In genomic region chr20:64079273-64080012, GRCh38 we compare ENCODE assay signal across 8 cellular contexts. TPM values are rescaled to one million over a fixed set of nuclear protein-coding genes. Genes with fewer than 3 reads are reported as not detected.
A peak's percentile ranks its signal among the peaks of the same experiment; 100 is the strongest.
DNase-seq lines count a peak whose midpoint lies in the region; ATAC-seq and TF ChIP-seq lines count a peak whose summit lies in the region.

Gene RGS19 (minus strand): TSS chr20:64079518. CDS start chr20:64076886, 2,632 bp downstream.

- CTCF ChIA-PET in activated CD8-positive, alpha-beta T cell treated with anti-CD3 and anti-CD28 coated beads for 36 hours (lab: Charles Lee): interaction anchor here (0.5 to 3.5 kb wide), 7 partner anchors 10 to 99 kb away, joined by 3 to 20 read pairs (median 4); partner anchors contain the start of gene PRPF6

- H3K4me1 ChIP-seq in effector memory CD4-positive, alpha-beta T cell (ENCODE audit: control insufficient read depth, insufficient read depth, low read length, poor library complexity, severe bottlenecking): peaks cover 46% of the 10 kb centered on the region

- TF ChIP-seq CTCF in activated CD8-positive, alpha-beta T cell treated with anti-CD3 and anti-CD28 coated beads for 36 hours (IDR thresholded peaks at IDR 0.05): peak; percentile 11

- H3K27ac Mint-ChIP-seq in activated CD8-positive, alpha-beta T cell treated with anti-CD3 and anti-CD28 coated beads for 36 hours: peak within 1 kb of the TSS; percentile 65

- H3K9me3 Mint-ChIP-seq in activated CD8-positive, alpha-beta T cell treated with anti-CD3 and anti-CD28 coated beads for 36 hours: no peaks in the 10 kb centered on the region

- H3K4me1 Mint-ChIP-seq in activated CD8-positive, alpha-beta T cell treated with anti-CD3 and anti-CD28 coated beads for 36 hours (ENCODE audit: low read depth): peaks cover 24% of the 10 kb centered on the region

- DNase-seq in DMS153 treated with DMSO at 0.1 percent for 48 hours (lab: John Stamatoyannopoulos, UW; ENCODE audit: unreplicated experiment) (peak; percentile 7), DMS153 (lab: John Stamatoyannopoulos, UW) (no peak), NCI-H82 (lab: John Stamatoyannopoulos, UW) (peak; percentile 84), lung microvascular endothelial cell (ENCODE audit: low read depth in 2 of 2) (peak; percentile 67 to 88)
- peak; percentile 75 for DNase-seq in activated CD8-positive, alpha-beta T cell treated with anti-CD3 and anti-CD28 coated beads for 36 hours
- DNase-seq in effector memory CD4-positive, alpha-beta T cell: peak; percentile 57 to 66 (median 63)
- DNase-seq in stimulated activated CD8-positive, alpha-beta memory T cell treated with anti-CD3 and anti-CD28 coated beads, Interleukin-15, amount 100 ng/mL, for 48 hours (ENCODE audit: low read depth in 2 of 2): peak; percentile 57

- peak within 1 kb of the TSS; percentile 84 for H3K4me3 Mint-ChIP-seq in activated CD8-positive, alpha-beta T cell treated with anti-CD3 and anti-CD28 coated beads for 36 hours

- H3K36me3 ChIP-seq in effector memory CD4-positive, alpha-beta T cell (ENCODE audit: control insufficient read depth, insufficient read depth, low read length): peaks cover 18% of the 10 kb centered on the region

- intact Hi-C loops in activated CD8-positive, alpha-beta T cell treated with anti-CD3 and anti-CD28 coated beads for 36 hours (cut with micrococcal nuclease): loop anchor here (5.0 kb wide), 1 partner anchor 43 kb away; no protein-coding TSS in a partner anchor

- no peaks in the 10 kb centered on the region for H3K27me3 ChIP-seq in effector memory CD4-positive, alpha-beta T cell (replicated peaks; ENCODE audit: control insufficient read depth, insufficient read depth, low read length, poor library complexity, severe bottlenecking)

- peaks cover 3% of the 10 kb centered on the region for H3K27me3 Mint-ChIP-seq in activated CD8-positive, alpha-beta T cell treated with anti-CD3 and anti-CD28 coated beads for 36 hours

- ATAC-seq in HG02852 (IDR thresholded peaks at IDR 0.05; ENCODE audit: unreplicated experiment): peak; percentile 47
- ATAC-seq in activated CD8-positive, alpha-beta T cell treated with anti-CD3 and anti-CD28 coated beads for 36 hours: peak; percentile 11

- peaks cover 3% of the 10 kb centered on the region for H3K36me3 Mint-ChIP-seq in activated CD8-positive, alpha-beta T cell treated with anti-CD3 and anti-CD28 coated beads for 36 hours (ENCODE audit: low read depth)

- H3K27ac ChIP-seq in effector memory CD4-positive, alpha-beta T cell (ENCODE audit: insufficient read depth, low read length, poor library complexity, severe bottlenecking): peak within 1 kb of the TSS; percentile 82

- H3K9me3 ChIP-seq in effector memory CD4-positive, alpha-beta T cell (ENCODE audit: control insufficient read depth, low read length): no peaks in the 10 kb centered on the region

- POLR2A ChIA-PET in activated CD8-positive, alpha-beta T cell treated with anti-CD3 and anti-CD28 coated beads for 36 hours (lab: Charles Lee): interaction anchor here (0.8 to 3.7 kb wide), 9 partner anchors 10 to 542 kb away, joined by 3 to 15 read pairs (median 3); partner anchors contain the start of genes PTK6 and TPD52L2

- peak within 1 kb of the TSS; percentile 85 for H3K4me3 ChIP-seq in effector memory CD4-positive, alpha-beta T cell (ENCODE audit: insufficient read depth, low read depth, low read length, poor library complexity, severe bottlenecking)

RNA-seq across cellular contexts. Expression of gene RGS19, which starts in this region (rescaled TPM):
- total RNA-seq in activated CD8-positive, alpha-beta T cell treated with anti-CD3 and anti-CD28 coated beads for 36 hours: 10 to 100 TPM; 42.5 to 44.1 TPM
- total RNA-seq in lung microvascular endothelial cell: 12.6 and 18.7 TPM in 2 replicates
